In the genomic region with DNA sequence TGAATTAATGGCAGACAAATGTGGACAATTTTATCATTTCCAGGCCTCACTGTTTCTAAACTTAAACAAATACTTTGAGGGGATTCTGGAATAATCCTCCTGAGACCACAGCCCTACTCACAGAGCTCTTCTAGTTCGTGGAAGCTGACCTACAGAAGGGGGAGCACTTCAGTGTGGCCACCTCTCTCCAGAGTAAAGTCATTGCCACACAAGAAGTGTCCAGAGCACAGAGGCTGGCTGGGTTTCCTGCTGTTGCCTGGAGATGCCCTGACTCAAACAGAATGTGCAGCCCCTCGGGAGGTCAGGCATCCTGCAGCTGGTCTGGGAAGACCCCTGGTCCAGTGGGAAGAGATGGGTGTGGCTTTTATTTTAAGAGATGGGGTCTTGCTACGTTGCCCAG, we compare ENCODE assay signal across 18 cellular contexts.
"Had no signal": no experiment of that assay in that cellular context is flagged by ENCODE, and none has a peak within 500 bp of the region (broad histone marks: within the 10 kb centered on the region; RNA-seq: fewer than 3 reads in every experiment).

No MANE protein-coding gene starts in this region.

- H3K27ac ChIP-seq: adrenal gland, parathyroid adenoma, thoracic aorta had no signal

- H3K9me3 ChIP-seq: adrenal gland, thoracic aorta had no signal

- H3K27me3 Mint-ChIP-seq: stimulated activated memory B cell treated with anti-CD40 and anti-IgM and Interleukin-4, amounts not matched to agents 10 μg/mL and 1 μg/mL and 100 μg/mL, for 72 hours had no signal

- H2AFZ ChIP-seq: parathyroid adenoma had no signal

- H3K4me3 Mint-ChIP-seq: activated T-helper 1 cell treated with anti-CD3 and anti-CD28 coated beads, Interleukin-12 subunit alpha, Interleukin-12 subunit beta, Interleukin-2, Interleukin-4 antibody, amounts not matched to agents 30 ng/mL and 10 ng/mL and 1 ng/mL, durations not matched to agents 14 hours and 24 hours and 36 hours; natural killer cell; stimulated activated memory B cell treated with anti-CD40 and anti-IgM and Interleukin-4, amounts not matched to agents 10 μg/mL and 1 μg/mL and 100 μg/mL, for 72 hours had no signal

- ATAC-seq: activated naive CD4-positive, alpha-beta T cell treated with anti-CD3 and anti-CD28 coated beads, Interleukin-2, amount 50 U/mL, for 72 hours; natural killer cell; stimulated activated memory B cell treated with anti-CD40 and anti-IgM and Interleukin-4, amounts not matched to agents 10 μg/mL and 1 μg/mL and 100 μg/mL, for 72 hours had no signal

- H3K4me1 Mint-ChIP-seq: natural killer cell had no signal

- H3K36me3 ChIP-seq: adrenal gland, left ventricle myocardium inferior, spleen, thoracic aorta had no signal

- DNase-seq: activated CD4-positive, alpha-beta T cell treated with anti-CD3 and anti-CD28 coated beads, Interleukin-2, amount 50 U/mL, for 48 hours; activated gamma-delta T cell treated with Interleukin-2 at 50 U/mL for 16 hours; activated T-cell treated with anti-CD3 and anti-CD28 coated beads for 4 hours; adrenal gland; dorsolateral prefrontal cortex; hypothalamus; left ventricle myocardium inferior; mesenchymal stem cell; natural killer cell; spleen; stimulated activated CD4-positive, alpha-beta T cell treated with anti-CD3 and anti-CD28 coated beads, Interleukin-4, amount 100 ng/mL, for 4 hours; T-helper 2 cell had no signal

- H3K9ac ChIP-seq: parathyroid adenoma had no signal

- H3K4me3 ChIP-seq: adrenal gland, dorsolateral prefrontal cortex, left ventricle myocardium inferior, spleen, thoracic aorta had no signal

- H3K36me3 Mint-ChIP-seq: activated naive CD4-positive, alpha-beta T cell treated with anti-CD3 and anti-CD28 coated beads, Interleukin-2, amount 50 U/mL, for 72 hours; natural killer cell; stimulated activated memory B cell treated with anti-CD40 and anti-IgM and Interleukin-4, amounts not matched to agents 10 μg/mL and 1 μg/mL and 100 μg/mL, for 72 hours had no signal

- H3K9me3 Mint-ChIP-seq: activated T-helper 1 cell treated with anti-CD3 and anti-CD28 coated beads, Interleukin-12 subunit alpha, Interleukin-12 subunit beta, Interleukin-2, Interleukin-4 antibody, amounts not matched to agents 30 ng/mL and 10 ng/mL and 1 ng/mL, durations not matched to agents 14 hours and 24 hours and 36 hours; natural killer cell; stimulated activated memory B cell treated with anti-CD40 and anti-IgM and Interleukin-4, amounts not matched to agents 10 μg/mL and 1 μg/mL and 100 μg/mL, for 72 hours had no signal

- FAIRE-seq: frontal cortex had no signal

- H3K4me1 ChIP-seq: adrenal gland had no signal

- H3K79me2 ChIP-seq: parathyroid adenoma had no signal

- H3K27me3 ChIP-seq: adrenal gland, spleen had no signal

- H3K27ac Mint-ChIP-seq: activated naive CD4-positive, alpha-beta T cell treated with anti-CD3 and anti-CD28 coated beads, Interleukin-2, amount 50 U/mL, for 72 hours; activated T-helper 1 cell treated with anti-CD3 and anti-CD28 coated beads, Interleukin-12 subunit alpha, Interleukin-12 subunit beta, Interleukin-2, Interleukin-4 antibody, amounts not matched to agents 30 ng/mL and 10 ng/mL and 1 ng/mL, durations not matched to agents 14 hours and 24 hours and 36 hours; natural killer cell had no signal
